In the genomic region with DNA sequence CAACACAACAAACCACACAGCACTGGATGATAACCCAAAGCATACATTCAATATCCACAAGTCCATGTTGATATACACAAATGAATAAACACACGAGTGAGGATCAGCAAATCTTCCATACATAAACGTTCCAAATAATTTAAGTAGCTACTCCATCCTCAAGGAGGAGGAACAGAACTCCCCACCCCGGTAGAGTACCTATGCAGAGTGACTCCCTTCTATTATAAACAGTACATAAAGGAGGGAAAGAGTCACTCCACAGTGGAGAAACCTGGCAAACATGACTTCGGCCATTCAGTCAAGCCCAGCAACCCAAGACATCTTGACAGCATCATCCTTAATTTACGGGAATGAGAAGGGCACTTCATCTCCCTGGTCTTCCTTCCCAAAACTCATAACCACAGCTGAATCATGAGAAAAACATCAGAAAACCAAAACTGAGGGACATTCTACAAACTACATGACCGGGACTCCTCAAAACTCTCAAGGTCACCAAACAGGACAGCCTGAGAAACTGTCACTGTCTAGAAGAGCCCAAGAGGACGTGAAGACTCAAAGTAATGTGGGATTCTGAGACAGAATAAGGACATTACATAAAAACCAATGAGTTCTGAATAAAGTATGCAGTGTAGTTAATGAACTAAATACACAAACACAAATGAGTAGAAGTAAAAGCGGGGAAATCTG, we compare ENCODE assay signal across 12 cellular contexts. TPM values are rescaled to one million over a fixed set of nuclear protein-coding genes. Genes with fewer than 3 reads are reported as not detected.
A peak's percentile ranks its signal among the peaks of the same experiment; 100 is the strongest.
DNase-seq lines count a peak whose midpoint lies in the region; ATAC-seq and TF ChIP-seq lines count a peak whose summit lies in the region.
"Had no signal": no experiment of that assay in that cellular context is flagged by ENCODE, and none has a peak within 500 bp of the region (broad histone marks: within the 10 kb centered on the region; RNA-seq: fewer than 3 reads in every experiment).

No MANE protein-coding gene starts in this region.

- TF ChIP-seq POLR2A in esophagus muscularis mucosa (IDR thresholded peaks at IDR 0.05; ENCODE audit: low read depth), result no peak

- peaks cover 28% of the 10 kb centered on the region for H3K36me3 ChIP-seq in PC-9 (ENCODE audit: low read depth)
- H3K36me3 ChIP-seq in esophagus muscularis mucosa, result peaks cover 0 to 4% (median 0%) of the 10 kb centered on the region in 4 donors
- no peaks in the 10 kb centered on the region for H3K36me3 ChIP-seq in smooth muscle cell (ENCODE audit: low read depth)
- H3K36me3 ChIP-seq: Peyer's patch, right atrium auricular region had no signal

- H3K4me3 ChIP-seq in PC-9 (no peak overlapping the region), esophagus muscularis mucosa (peak overlapping the region in 1 of 4 donors; percentile 2), smooth muscle cell (no peak overlapping the region)
- H3K4me3 ChIP-seq: Peyer's patch, right atrium auricular region had no signal

- DNase-seq in activated CD4-positive, alpha-beta T cell treated with anti-CD3 and anti-CD28 coated beads, Interleukin-2, amount 10 ng/mL, durations not matched to agents 24 days and 14 days, result no peak
- no peak for DNase-seq in activated CD4-positive, alpha-beta T cell treated with anti-CD3 and anti-CD28 coated beads, Interleukin-2, amount 50 U/mL, for 48 hours
- DNase-seq in PC-9, result no peak
- DNase-seq in esophagus muscularis mucosa (ENCODE audit: extremely low spot score), result no peak
- DNase-seq in smooth muscle cell (lab: John Stamatoyannopoulos, UW; ENCODE audit: unreplicated experiment), result no peak
- DNase-seq: ACHN, cortex of kidney had no signal

- H3K27me3 Mint-ChIP-seq in activated CD4-positive, alpha-beta T cell treated with anti-CD3 and anti-CD28 coated beads, Interleukin-2, amount 10 ng/mL, durations not matched to agents 24 days and 14 days, result no peaks in the 10 kb centered on the region

- POLR2A ChIA-PET in PC-9 (lab: Charles Lee; ENCODE audit: unreplicated experiment), result interaction anchor here (0.6 kb wide), 1 partner anchor 15 kb away, joined by 4 read pairs; no protein-coding TSS in a partner anchor

- no peak for TF ChIP-seq EP300 in esophagus muscularis mucosa (IDR thresholded peaks at IDR 0.05)

- H4K20me1 ChIP-seq in PC-9 (ENCODE audit: insufficient read depth) (peaks cover 99% of the 10 kb centered on the region), smooth muscle cell (ENCODE audit: low read depth) (peaks cover 100% of the 10 kb centered on the region)

- H3K9me3 ChIP-seq in PC-9 (ENCODE audit: insufficient read depth, low read depth) (no peaks in the 10 kb centered on the region), esophagus muscularis mucosa (no peaks in the 10 kb centered on the region), smooth muscle cell (replicated peaks; ENCODE audit: low read depth) (no peaks in the 10 kb centered on the region)
- H3K9me3 ChIP-seq: Peyer's patch, right atrium auricular region had no signal

- H3K79me2 ChIP-seq in PC-9 (ENCODE audit: low read depth), result peaks cover 100% of the 10 kb centered on the region
- H3K79me2 ChIP-seq in smooth muscle cell (ENCODE audit: low read depth), result peaks cover 99% of the 10 kb centered on the region

- H3K27ac ChIP-seq in PC-9 (no peak overlapping the region), esophagus muscularis mucosa (replicated peaks in 1 of 4) (peak overlapping the region; percentile 10 to 100 (median 56)), smooth muscle cell (ENCODE audit: low read depth) (peak overlapping the region; percentile 87)

- no peak for TF ChIP-seq CTCF in PC-9 (conservative IDR thresholded peaks at IDR 0.05)
- TF ChIP-seq CTCF in esophagus muscularis mucosa (IDR thresholded peaks at IDR 0.05), result no peak
- TF ChIP-seq CTCF in smooth muscle cell (IDR thresholded peaks at IDR 0.05; ENCODE audit: borderline replicate concordance, insufficient read depth, poor library complexity, severe bottlenecking), result no peak

- no peaks in the 10 kb centered on the region for H3K9me2 ChIP-seq in PC-9 (ENCODE audit: insufficient read depth)

- intact Hi-C loops in activated CD4-positive, alpha-beta T cell treated with anti-CD3 and anti-CD28 coated beads, Interleukin-2, amount 10 ng/mL, durations not matched to agents 24 days and 14 days (cut with micrococcal nuclease), result no loop called here
- intact Hi-C loops in PC-9 (cut with micrococcal nuclease; ENCODE audit: unreplicated experiment) (no loop called here), esophagus muscularis mucosa (cut with DNase I) (loop anchor here (10.0 kb wide), 2 partner anchors 88 to 218 kb away; partner anchors contain the start of genes DHRS7B and NATD1)

- peaks cover 41% of the 10 kb centered on the region for H3K36me3 Mint-ChIP-seq in activated CD4-positive, alpha-beta T cell treated with anti-CD3 and anti-CD28 coated beads, Interleukin-2, amount 10 ng/mL, durations not matched to agents 24 days and 14 days (ENCODE audit: low read depth)

- peaks cover 59% of the 10 kb centered on the region for H3K4me1 Mint-ChIP-seq in activated CD4-positive, alpha-beta T cell treated with anti-CD3 and anti-CD28 coated beads, Interleukin-2, amount 10 ng/mL, durations not matched to agents 24 days and 14 days

- H3K27ac Mint-ChIP-seq in activated CD4-positive, alpha-beta T cell treated with anti-CD3 and anti-CD28 coated beads, Interleukin-2, amount 10 ng/mL, durations not matched to agents 24 days and 14 days, result no peak overlapping the region

- no TSS peak for BruUV-seq in PC-9 (replicated peaks; lab: Mats Ljungman, UMichigan)

- ATAC-seq in GM19467 (IDR thresholded peaks at IDR 0.05; ENCODE audit: unreplicated experiment) (no peak), HG03565 (IDR thresholded peaks at IDR 0.05; ENCODE audit: unreplicated experiment) (no peak), HG03175 (IDR thresholded peaks at IDR 0.05; ENCODE audit: unreplicated experiment) (no peak)

- H3F3A ChIP-seq in PC-9 (ENCODE audit: insufficient read depth, low read depth) (peaks cover 10% of the 10 kb centered on the region; the same call in 1 of the 2 replicates), smooth muscle cell (ENCODE audit: low read depth) (peaks cover 27% of the 10 kb centered on the region)

- no peaks in the 10 kb centered on the region for H3K9me3 Mint-ChIP-seq in activated CD4-positive, alpha-beta T cell treated with anti-CD3 and anti-CD28 coated beads, Interleukin-2, amount 10 ng/mL, durations not matched to agents 24 days and 14 days

- peaks cover 13% of the 10 kb centered on the region for H3K4me1 ChIP-seq in PC-9 (replicated peaks; ENCODE audit: insufficient read depth)
- H3K4me1 ChIP-seq in esophagus muscularis mucosa, result peaks cover 74 to 93% (median 92%) of the 10 kb centered on the region in 4 donors
- H3K4me1 ChIP-seq in smooth muscle cell (ENCODE audit: low read depth), result peaks cover 38% of the 10 kb centered on the region

- H3K4me2 ChIP-seq in PC-9, result 0 out of 2 replicates have a peak overlapping the region, but pooled peaks have one; percentile 2
- H3K4me2 ChIP-seq in smooth muscle cell, result peak overlapping the region; percentile 8

- H2AFZ ChIP-seq in PC-9 (no peak overlapping the region), smooth muscle cell (ENCODE audit: low read depth) (no peak overlapping the region)

- WGBS in esophagus muscularis mucosa, result 51% methylated on average over 8 of the region's 8 CpGs
- 81% methylated on average over 8 of the region's 8 CpGs for WGBS in smooth muscle cell (ENCODE audit: low lambda C conversion rate)

- no peaks in the 10 kb centered on the region for H3K27me3 ChIP-seq in PC-9 (ENCODE audit: insufficient read depth, low read depth)
- H3K27me3 ChIP-seq in esophagus muscularis mucosa, result no peaks in the 10 kb centered on the region
- no peaks in the 10 kb centered on the region for H3K27me3 ChIP-seq in smooth muscle cell (ENCODE audit: low read depth)
- H3K27me3 ChIP-seq: Peyer's patch, right atrium auricular region had no signal

- H3K4me3 Mint-ChIP-seq in activated CD4-positive, alpha-beta T cell treated with anti-CD3 and anti-CD28 coated beads, Interleukin-2, amount 10 ng/mL, durations not matched to agents 24 days and 14 days, result peak overlapping the region; percentile 9

- CTCF ChIA-PET in PC-9 (lab: Charles Lee), result interaction anchor here (0.9 kb wide), 2 partner anchors 21 to 65 kb away, joined by 3 read pairs; no protein-coding TSS in a partner anchor

- no peak overlapping the region for H3K9ac ChIP-seq in smooth muscle cell (ENCODE audit: low read depth)

RNA-seq across cellular contexts. Expression of gene USP22, which starts 5.6 kb away (rescaled TPM):
- total RNA-seq in activated CD4-positive, alpha-beta T cell treated with anti-CD3 and anti-CD28 coated beads, Interleukin-2, amount 10 ng/mL, durations not matched to agents 24 days and 14 days, result 144 and 152 TPM in 2 replicates
- total RNA-seq in PC-9 (2021) (291 and 296 TPM in 2 replicates), esophagus muscularis mucosa (100 to 1,000 TPM in 2 of 4 donors, 10 to 100 TPM in 2; 78.5 to 135 (median 112) TPM), smooth muscle cell (136 and 151 TPM in 2 replicates)
- 79.3 and 85.1 TPM in 2 replicates for polyA plus RNA-seq in smooth muscle cell
